Comparison of ENCODE assay signal across 1 cellular context in the genomic region with DNA sequence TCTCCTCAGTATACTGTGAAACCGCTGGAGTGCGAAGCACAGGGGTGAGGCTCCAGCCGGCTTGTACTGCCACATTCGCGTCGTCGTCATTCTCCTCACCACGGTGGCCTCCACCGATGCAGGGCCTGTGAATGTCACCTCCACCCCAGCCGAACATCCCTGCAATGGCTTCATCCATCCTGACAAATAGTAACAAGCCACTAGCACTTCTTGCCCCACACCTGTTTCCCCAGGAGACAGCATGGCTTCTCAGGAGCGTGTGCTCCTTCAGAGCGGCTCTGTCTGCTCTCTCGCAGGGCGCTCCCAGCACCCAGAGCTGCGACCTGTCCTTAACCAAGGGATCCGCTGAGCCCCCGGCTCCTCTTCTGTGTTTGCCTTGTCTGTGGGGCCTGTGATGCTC.
TF ChIP-seq lines count a peak whose summit lies in the region.

No MANE protein-coding gene starts in this region.

TF ChIP-seq in GM12878, 131 proteins besides CTCF, POLR2A, EP300 and RAD21 (continued from another document):
- TF ChIP-seq CREM (IDR thresholded peaks at IDR 0.05; ENCODE audit: low read depth) = no peak
- TF ChIP-seq YY1 (IDR thresholded peaks at IDR 0.05; ENCODE audit: low read depth, low read length) = no peak
- TF ChIP-seq RAD51 (IDR thresholded peaks at IDR 0.05) = no peak
- no peak for TF ChIP-seq HCFC1 (IDR thresholded peaks at IDR 0.05; ENCODE audit: low read length)
- no peak for TF ChIP-seq PAX5 (IDR thresholded peaks at IDR 0.05; ENCODE audit: borderline replicate concordance, low read depth, low read length)
